Comparison of ENCODE assay signal across 9 cellular contexts in the genomic region with DNA sequence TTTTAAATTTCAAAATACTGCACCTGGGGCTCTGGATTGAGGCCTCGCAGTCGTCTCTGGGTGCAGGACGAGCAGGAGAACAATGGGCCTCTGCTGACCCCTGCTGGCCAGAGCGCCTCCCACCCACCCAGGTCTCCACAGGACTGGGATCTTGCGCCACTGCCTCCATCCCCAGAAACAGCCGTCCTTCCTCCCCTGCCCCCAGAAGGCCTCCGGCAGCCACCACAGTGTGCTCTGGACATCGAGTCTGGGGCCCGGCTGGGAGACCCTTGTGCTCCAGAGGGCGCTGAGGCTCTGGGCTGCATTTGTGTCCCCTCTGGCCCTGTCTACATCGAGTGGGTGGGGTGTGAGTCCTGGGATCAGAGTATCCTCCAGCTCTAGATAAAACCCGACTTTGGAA. TPM values are rescaled to one million over a fixed set of nuclear protein-coding genes. Genes with fewer than 3 reads are reported as not detected.
DNase-seq lines count a peak whose midpoint lies in the region; ATAC-seq and TF ChIP-seq lines count a peak whose summit lies in the region.
"Had no signal": no experiment of that assay in that cellular context is flagged by ENCODE, and none has a peak within 500 bp of the region (broad histone marks: within the 10 kb centered on the region; RNA-seq: fewer than 3 reads in every experiment).

No MANE protein-coding gene starts in this region.

- H3K27me3 ChIP-seq in RWPE2 (ENCODE audit: insufficient read depth, poor library complexity, severe bottlenecking) (no peaks in the 10 kb centered on the region), gastroesophageal sphincter (no peaks in the 10 kb centered on the region), osteoblast (ENCODE audit: insufficient read depth, low read length) (peaks cover 15% of the 10 kb centered on the region), thoracic aorta (replicated peaks; ENCODE audit: insufficient read depth) (no peaks in the 10 kb centered on the region)

- WGBS in gastroesophageal sphincter (ENCODE audit: low coverage in 1 of 2), 2 donors = 0 to 7% methylated on average over 3 of the region's 12 CpGs

- H2AFZ ChIP-seq in osteoblast (ENCODE audit: low read length) = peak overlapping the region; percentile 47

- TF ChIP-seq CTCF in RWPE2 (IDR thresholded peaks at IDR 0.05; ENCODE audit: poor library complexity, severe bottlenecking) (peak; percentile 99), gastroesophageal sphincter (IDR thresholded peaks at IDR 0.05) (peak in 3 of 4 experiments; percentile 87 to 93 (median 91)), osteoblast (IDR thresholded peaks at IDR 0.05; ENCODE audit: extremely low read depth, low read depth, low read length) (peak; percentile 83), thoracic aorta (IDR thresholded peaks at IDR 0.05) (peak; percentile 86)

- no peaks in the 10 kb centered on the region for H3K9me3 ChIP-seq in RWPE2 (ENCODE audit: severe bottlenecking)
- H3K9me3 ChIP-seq in gastroesophageal sphincter = no peaks in the 10 kb centered on the region
- no peaks in the 10 kb centered on the region for H3K9me3 ChIP-seq in osteoblast (ENCODE audit: low read depth, low read length)
- H3K9me3 ChIP-seq in thoracic aorta = no peaks in the 10 kb centered on the region

- TF ChIP-seq POLR2A in gastroesophageal sphincter (IDR thresholded peaks at IDR 0.05) = no peak

- in situ Hi-C loops in G401 (cut with HindIII; ENCODE audit: low sequenced_read_pairs) = no loop called here

- ATAC-seq in RWPE2 (ENCODE audit: low read depth) (peak; percentile 94), gastroesophageal sphincter (peak; percentile 94), thoracic aorta (ENCODE audit: insufficient number of reproducible peaks, low FRiP score, low read depth) (no peak), HG02571 (IDR thresholded peaks at IDR 0.05; ENCODE audit: unreplicated experiment) (no peak)

- H4K20me1 ChIP-seq in osteoblast (ENCODE audit: insufficient read depth, low read length) = no peaks in the 10 kb centered on the region

- H3K4me1 ChIP-seq in RWPE2 (ENCODE audit: insufficient read depth, poor library complexity, severe bottlenecking) (peaks cover 9% of the 10 kb centered on the region), gastroesophageal sphincter (peaks cover 0 to 6% (median 0%) of the 10 kb centered on the region in 3 donors), osteoblast (ENCODE audit: insufficient read depth, low read length) (no peaks in the 10 kb centered on the region), thoracic aorta (ENCODE audit: control insufficient read depth in 1 of 2, low read depth in 2 of 2) (no peaks in the 10 kb centered on the region)

- H3K4me3 ChIP-seq in Jurkat, Clone E6-1 (ENCODE audit: low read length) = no peak overlapping the region
- no peak overlapping the region for H3K4me3 ChIP-seq in RWPE2 (ENCODE audit: severe bottlenecking)
- H3K4me3 ChIP-seq in gastroesophageal sphincter = no peak overlapping the region
- H3K4me3 ChIP-seq in osteoblast (ENCODE audit: insufficient read depth, low read length) = no peak overlapping the region
- no peak overlapping the region for H3K4me3 ChIP-seq in thoracic aorta

- TF ChIP-seq EP300 in gastroesophageal sphincter (IDR thresholded peaks at IDR 0.05) = no peak

- no peaks in the 10 kb centered on the region for H3K79me2 ChIP-seq in osteoblast (ENCODE audit: insufficient read depth, low read length)

- H3K36me3 ChIP-seq in RWPE2 (ENCODE audit: low read depth) (no peaks in the 10 kb centered on the region), gastroesophageal sphincter (no peaks in the 10 kb centered on the region), osteoblast (ENCODE audit: insufficient read depth, low read length) (no peaks in the 10 kb centered on the region), thoracic aorta (no peaks in the 10 kb centered on the region)

- peak; percentile 73 for DNase-seq in G401 (ENCODE audit: low spot score)
- peak; percentile 57 for DNase-seq in Jurkat, Clone E6-1 (ENCODE audit: low read depth, low spot score)
- DNase-seq in RWPE2 (ENCODE audit: low spot score) = peak; percentile 87
- DNase-seq in activated effector memory CD4-positive, alpha-beta T cell treated with anti-CD3 and anti-CD28 coated beads, Interleukin-2, amount 50 U/mL, for 16 hours = peak; percentile 92
- DNase-seq in osteoblast (ENCODE audit: insufficient read length, low spot score, missing footprints) = peak; percentile 98
- peak; percentile 39 for DNase-seq in thoracic aorta (ENCODE audit: low spot score)

- no peak overlapping the region for H3K4me2 ChIP-seq in osteoblast (ENCODE audit: insufficient read depth, low read length)

- H3K27ac ChIP-seq in RWPE2 (ENCODE audit: poor library complexity, severe bottlenecking) (no peak overlapping the region), gastroesophageal sphincter (no peak overlapping the region), osteoblast (ENCODE audit: low read depth, low read length) (no peak overlapping the region), thoracic aorta (no peak overlapping the region)
- H3K27ac ChIP-seq: epithelial cell of prostate had no signal

RNA-seq across cellular contexts. Expression of gene ACSBG1, which starts 6.7 kb away (rescaled TPM):
- total RNA-seq in G401 (2014; rRNA removed; shearing (Covaris generic)) = 9.9 and 17.3 TPM in 2 replicates
- polyA plus RNA-seq in Jurkat, Clone E6-1 (2012; ENCODE audit: insufficient read depth, insufficient read length) = not detected
- 1 to 10 TPM in 3 of 4 donors, under 1 TPM in 1; 0.67 to 6.4 (median 1.9) TPM for total RNA-seq in gastroesophageal sphincter
- under 0.01 TPM in 2 replicates for total RNA-seq in osteoblast
- total RNA-seq in thoracic aorta = not detected

RNA-seq across cellular contexts. Expression of gene DNAJA4, which starts 23.3 kb away (rescaled TPM):
- total RNA-seq in G401 (2014; rRNA removed; shearing (Covaris generic)) = not detected in 2 replicates
- 0.38 TPM for polyA plus RNA-seq in Jurkat, Clone E6-1 (2012; ENCODE audit: insufficient read depth, insufficient read length)
- total RNA-seq in gastroesophageal sphincter (10 to 100 TPM in 3 of 4 donors, 1 to 10 TPM in 1; 9.9 to 33.9 (median 24.5) TPM), osteoblast (2.1 and 2.2 TPM in 2 replicates), thoracic aorta (10 to 100 TPM; 27.2 to 28.9 TPM)

RNA-seq across cellular contexts. Expression of gene SKIC8, which starts 58.4 kb away (rescaled TPM):
- total RNA-seq in G401 (2014; rRNA removed; shearing (Covaris generic)) = 484 and 486 TPM in 2 replicates
- 138 TPM for polyA plus RNA-seq in Jurkat, Clone E6-1 (2012; ENCODE audit: insufficient read depth, insufficient read length)
- 10 to 100 TPM; 31.1 to 59.0 (median 44.4) TPM for total RNA-seq in gastroesophageal sphincter
- total RNA-seq in osteoblast = 62.6 and 64.8 TPM in 2 replicates
- total RNA-seq in thoracic aorta = 10 to 100 TPM; 41.6 to 74.2 TPM

Comparison
In these comparisons a context has a peak if more than half of its experiments do, and no peak if none do; other contexts are left out.
1. DNase-seq: peak in every context shown above with its lines; median percentile 98 in osteoblast; 92 in activated effector memory CD4-positive, alpha-beta T cell treated with anti-CD3 and anti-CD28 coated beads, Interleukin-2, amount 50 U/mL, for 16 hours; 87 in RWPE2; 73 in G401; 57 in Jurkat, Clone E6-1; 39 in thoracic aorta.
2. ATAC-seq: peak in RWPE2 (single experiment) and gastroesophageal sphincter (single experiment); none in thoracic aorta (single experiment) and HG02571 (single experiment).
3. Peak in every context shown above with its lines, with median percentiles within 50 percentile points of each other: CTCF ChIP-seq.